In genomic region chr6:161079566-161080262, GRCh38 we compare ENCODE assay signal across 8 cellular contexts.
DNase-seq lines count a peak whose midpoint lies in the region; ATAC-seq and TF ChIP-seq lines count a peak whose summit lies in the region.

No MANE protein-coding gene starts in this region.

- 88 to 92% methylated on average over 12 of the region's 12 CpGs for WGBS in body of pancreas, 2 donors

- H3K9me3 ChIP-seq in PC-3 (ENCODE audit: low read length) (no peaks in the 10 kb centered on the region), body of pancreas (no peaks in the 10 kb centered on the region)

- H3K36me3 ChIP-seq in PC-3 (ENCODE audit: low read depth, low read length) (peaks cover 37% of the 10 kb centered on the region), body of pancreas (replicated peaks in 1 of 2; ENCODE audit: insufficient read depth in 1 of 2, low read depth in 2 of 2) (peaks cover 0 to 9% of the 10 kb centered on the region in 2 donors)

- peak overlapping the region; percentile 29; the same call in 1 of the 2 replicates for H3K9ac ChIP-seq in PC-3 (ENCODE audit: low read length)

- H3K4me2 ChIP-seq in PC-3 (ENCODE audit: low read length), result 0 out of 2 replicates have a peak overlapping the region, but pooled peaks have one; percentile 14

- H3K27me3 ChIP-seq in PC-3 (ENCODE audit: low read length) (no peaks in the 10 kb centered on the region), body of pancreas (no peaks in the 10 kb centered on the region)

- DNase-seq in PC-3 (peak; percentile 73), head of caudate nucleus (peak in 39 of 42 donors; percentile 11 to 86 (median 49)), DMS153 (lab: John Stamatoyannopoulos, UW) (no peak), body of pancreas (no peak), germinal center (ENCODE audit: low spot score) (no peak)
- peak; percentile 67 for DNase-seq in activated T-cell treated with anti-CD3 and anti-CD28 coated beads, Interleukin-2, amount 50 U/mL, for 24 hours
- DNase-seq in stimulated activated CD8-positive, alpha-beta memory T cell treated with anti-CD3 and anti-CD28 coated beads, Interleukin-2, amount 100 ng/mL, for 48 hours (ENCODE audit: low read depth in 2 of 2), result peak; percentile 26 to 51

- no peaks in the 10 kb centered on the region for H3K27me3 Mint-ChIP-seq in activated T-cell treated with anti-CD3 and anti-CD28 coated beads, Interleukin-2, amount 50 U/mL, for 24 hours

- TF ChIP-seq POLR2A in body of pancreas (IDR thresholded peaks at IDR 0.05), result no peak

- intact Hi-C loops in PC-3 (cut with micrococcal nuclease) (loop anchor here (10.0 kb wide), 1 partner anchor 85 kb away; the partner anchor contains the start of gene MAP3K4), head of caudate nucleus (cut with DNase I) (no loop called here), body of pancreas (cut with DNase I) (no loop called here)

- H3K4me3 Mint-ChIP-seq in activated T-cell treated with anti-CD3 and anti-CD28 coated beads, Interleukin-2, amount 50 U/mL, for 24 hours, result peak overlapping the region; percentile 18

- no peaks in the 10 kb centered on the region for H3K79me2 ChIP-seq in PC-3 (ENCODE audit: low read length)

- no peak overlapping the region for H2AFZ ChIP-seq in PC-3 (ENCODE audit: low read length)

- no peak for TF ChIP-seq CTCF in PC-3 (conservative IDR thresholded peaks at IDR 0.05; ENCODE audit: low read depth, low read length)
- no peak for TF ChIP-seq CTCF in body of pancreas (IDR thresholded peaks at IDR 0.05)

- CTCF ChIA-PET in PC-3 (lab: Charles Lee), result no interaction called here

- H3K36me3 Mint-ChIP-seq in activated T-cell treated with anti-CD3 and anti-CD28 coated beads, Interleukin-2, amount 50 U/mL, for 24 hours (ENCODE audit: low read depth), result peaks cover 2% of the 10 kb centered on the region

- no peaks in the 10 kb centered on the region for H4K20me1 ChIP-seq in PC-3 (ENCODE audit: low read length)

- H3K27ac ChIP-seq in PC-3 (ENCODE audit: low read length), result peak overlapping the region; percentile 76
- no peak overlapping the region for H3K27ac ChIP-seq in body of pancreas

- H3K27ac Mint-ChIP-seq in activated T-cell treated with anti-CD3 and anti-CD28 coated beads, Interleukin-2, amount 50 U/mL, for 24 hours, result no peak overlapping the region

- no peaks in the 10 kb centered on the region for H3K9me2 ChIP-seq in PC-3 (replicated peaks; ENCODE audit: low read length)

- ATAC-seq in PC-3 (peak; percentile 94), body of pancreas (no peak), GM18907 (IDR thresholded peaks at IDR 0.05; ENCODE audit: unreplicated experiment) (no peak)

- H3K9me3 Mint-ChIP-seq in activated T-cell treated with anti-CD3 and anti-CD28 coated beads, Interleukin-2, amount 50 U/mL, for 24 hours, result no peaks in the 10 kb centered on the region

- peaks cover 11% of the 10 kb centered on the region for H3K4me1 ChIP-seq in PC-3 (ENCODE audit: insufficient read depth, low read length)
- H3K4me1 ChIP-seq in body of pancreas, result no peaks in the 10 kb centered on the region

- no peaks in the 10 kb centered on the region for H3F3A ChIP-seq in PC-3 (ENCODE audit: low read length, unreplicated experiment)

- peaks cover 7% of the 10 kb centered on the region for H3K4me1 Mint-ChIP-seq in activated T-cell treated with anti-CD3 and anti-CD28 coated beads, Interleukin-2, amount 50 U/mL, for 24 hours (ENCODE audit: low read depth)

- POLR2A ChIA-PET in PC-3 (lab: Charles Lee; ENCODE audit: unreplicated experiment), result interaction anchor here (0.6 kb wide), 1 partner anchor 27 kb away, joined by 4 read pairs; no protein-coding TSS in a partner anchor

- H3K4me3 ChIP-seq in PC-3 (ENCODE audit: low read length), result no peak overlapping the region
- H3K4me3 ChIP-seq in body of pancreas, result no peak overlapping the region

- no TSS peak for BruUV-seq in PC-3 (replicated peaks; lab: Mats Ljungman, UMichigan)

Comparison
In these comparisons a context has a peak if more than half of its experiments do, and no peak if none do; other contexts are left out.
1. DNase-seq: peak in PC-3 (single experiment), activated T-cell treated with anti-CD3 and anti-CD28 coated beads, Interleukin-2, amount 50 U/mL, for 24 hours (single experiment), head of caudate nucleus (39 of 42) and stimulated activated CD8-positive, alpha-beta memory T cell treated with anti-CD3 and anti-CD28 coated beads, Interleukin-2, amount 100 ng/mL, for 48 hours (2 of 2); none in DMS153 (single experiment), body of pancreas (0 of 4) and germinal center (single experiment).